ENCODE assay signal across 9 cellular contexts in the genomic region with DNA sequence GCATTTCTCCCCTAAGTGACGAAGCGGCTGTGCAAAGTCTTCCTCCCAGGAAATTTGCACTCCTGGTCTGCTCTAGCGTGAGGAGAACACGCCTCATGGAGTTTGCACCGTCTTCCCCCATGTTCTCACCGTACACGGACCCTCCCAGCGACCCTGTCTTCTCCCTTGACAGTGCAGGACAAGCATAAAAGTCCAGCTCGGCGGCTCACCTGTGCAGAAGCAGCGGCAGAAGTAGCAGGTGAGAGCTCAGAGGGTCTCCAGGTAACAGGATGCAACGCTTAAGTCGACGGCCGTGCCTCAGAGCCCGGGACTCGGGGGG. TPM values are rescaled to one million over a fixed set of nuclear protein-coding genes. Genes with fewer than 3 reads are reported as not detected.
DNase-seq lines count a peak whose midpoint lies in the region; ATAC-seq and TF ChIP-seq lines count a peak whose summit lies in the region.
"Had no signal": no experiment of that assay in that cellular context is flagged by ENCODE, and none has a peak within 500 bp of the region (broad histone marks: within the 10 kb centered on the region; RNA-seq: fewer than 3 reads in every experiment).

No MANE protein-coding gene starts in this region.

- H2AFZ ChIP-seq in SK-N-SH (ENCODE audit: low read depth): no peak overlapping the region

- H3K36me3 ChIP-seq in CD8-positive, alpha-beta memory T cell (ENCODE audit: insufficient read depth, low read length): peaks cover 2% of the 10 kb centered on the region
- no peaks in the 10 kb centered on the region for H3K36me3 ChIP-seq in SK-N-SH (replicated peaks in 1 of 2; ENCODE audit: control insufficient read depth in 1 of 2, insufficient read depth in 2 of 2, low read length in 1 of 2)

- peak overlapping the region; percentile 95 to 100 (median 98) for H3K4me3 Mint-ChIP-seq in CD8-positive, alpha-beta memory T cell

- CTCF ChIA-PET in CD8-positive, alpha-beta memory T cell (lab: Charles Lee): no interaction called here
- CTCF ChIA-PET in SK-N-SH (lab: Yijun Ruan, JAX): no interaction called here

- peak; percentile 4 for ATAC-seq in GM21825 (IDR thresholded peaks at IDR 0.05; ENCODE audit: unreplicated experiment)

- peaks cover 12 to 14% (median 13%) of the 10 kb centered on the region in 3 donors for H3K4me1 Mint-ChIP-seq in CD8-positive, alpha-beta memory T cell

- H3F3A ChIP-seq in SK-N-SH (replicated peaks; ENCODE audit: insufficient read depth): no peaks in the 10 kb centered on the region

- TF ChIP-seq EP300 in SK-N-SH (IDR thresholded peaks at IDR 0.05; ENCODE audit: borderline replicate concordance in 1 of 2, low read depth in 1 of 2, low read length in 1 of 2): no peak

- POLR2A ChIA-PET in CD8-positive, alpha-beta memory T cell (lab: Charles Lee): no interaction called here
- POLR2A ChIA-PET in SK-N-SH (lab: Yijun Ruan, JAX): no interaction called here

- no peak for DNase-seq in CD8-positive, alpha-beta memory T cell
- no peak for DNase-seq in SK-N-SH
- DNase-seq in NOMO-1 treated with DMSO at 0.1 percent for 48 hours (lab: John Stamatoyannopoulos, UW; ENCODE audit: unreplicated experiment): no peak
- DNase-seq in OCI-M2 (lab: John Stamatoyannopoulos, UW; ENCODE audit: unreplicated experiment): no peak
- DNase-seq in GDM1 (lab: John Stamatoyannopoulos, UW): no peak
- no peak for DNase-seq in AG08395 (ENCODE audit: low spot score)

- peak overlapping the region; percentile 66 for H3K4me2 ChIP-seq in SK-N-SH

- peaks cover 0 to 36% (median 3%) of the 10 kb centered on the region in 3 donors for H3K36me3 Mint-ChIP-seq in CD8-positive, alpha-beta memory T cell

- no peaks in the 10 kb centered on the region for H3K9me3 ChIP-seq in CD8-positive, alpha-beta memory T cell (ENCODE audit: low read length)
- H3K9me3 ChIP-seq in SK-N-SH: no peaks in the 10 kb centered on the region
- H3K9me3 ChIP-seq in mononuclear cell (ENCODE audit: low read depth, low read length): no peaks in the 10 kb centered on the region

- TF ChIP-seq CTCF in SK-N-SH (IDR thresholded peaks at IDR 0.05): no peak

- peak overlapping the region; percentile 95 to 100 (median 99) for H3K27ac Mint-ChIP-seq in CD8-positive, alpha-beta memory T cell

- no peaks in the 10 kb centered on the region for H3K9me3 Mint-ChIP-seq in CD8-positive, alpha-beta memory T cell

- no peaks in the 10 kb centered on the region for H3K27me3 ChIP-seq in CD8-positive, alpha-beta memory T cell (ENCODE audit: insufficient read depth, low read length, poor library complexity, severe bottlenecking)
- H3K27me3 ChIP-seq in SK-N-SH (ENCODE audit: insufficient read depth): no peaks in the 10 kb centered on the region; the same call in 1 of the 2 replicates
- no peaks in the 10 kb centered on the region for H3K27me3 ChIP-seq in mononuclear cell (ENCODE audit: insufficient read depth, low read length)

- H3K27ac ChIP-seq in CD8-positive, alpha-beta memory T cell (ENCODE audit: low read depth, low read length): peak overlapping the region; percentile 91
- H3K27ac ChIP-seq in SK-N-SH (ENCODE audit: low read depth in 2 of 2, low read length in 1 of 2): no peak overlapping the region

- H3K27me3 Mint-ChIP-seq in CD8-positive, alpha-beta memory T cell: peaks cover 0 to 9% of the 10 kb centered on the region in 2 donors

- no peaks in the 10 kb centered on the region for H4K20me1 ChIP-seq in SK-N-SH (ENCODE audit: insufficient read depth)

- peaks cover 15% of the 10 kb centered on the region for H3K4me1 ChIP-seq in CD8-positive, alpha-beta memory T cell (ENCODE audit: insufficient read depth, low read length)
- no peaks in the 10 kb centered on the region for H3K4me1 ChIP-seq in SK-N-SH (ENCODE audit: control insufficient read depth in 1 of 2, insufficient read depth in 2 of 2, low read depth in 1 of 2, low read length in 1 of 2)
- peaks cover 26% of the 10 kb centered on the region for H3K4me1 ChIP-seq in mononuclear cell (ENCODE audit: insufficient read depth, low read length)

- no peak overlapping the region for H3K9ac ChIP-seq in SK-N-SH

- no peaks in the 10 kb centered on the region for H3K79me2 ChIP-seq in SK-N-SH (ENCODE audit: insufficient read depth)

- whole genome bisulfite sequencing in SK-N-SH (ENCODE audit: low lambda C conversion rate): 36% methylated on average over 17 of the region's 17 CpGs

- peak overlapping the region; percentile 99 for H3K4me3 ChIP-seq in CD8-positive, alpha-beta memory T cell (ENCODE audit: low read length)
- H3K4me3 ChIP-seq in SK-N-SH (ENCODE audit: low read depth in 2 of 2, low read length in 1 of 2): no peak overlapping the region
- peak overlapping the region; percentile 98 for H3K4me3 ChIP-seq in mononuclear cell (ENCODE audit: low read length)

- no peak for TF ChIP-seq RAD21 in SK-N-SH (IDR thresholded peaks at IDR 0.05; ENCODE audit: low read length)

- no peaks in the 10 kb centered on the region for H3K9me2 ChIP-seq in SK-N-SH

TF ChIP-seq in SK-N-SH, 30 proteins besides CTCF, POLR2A, EP300 and RAD21 (continues in another document):
- TF ChIP-seq RXRA (IDR thresholded peaks at IDR 0.05; ENCODE audit: borderline replicate concordance, low read depth) (no peak), GATA2 (CRISPR knock-in tag; IDR thresholded peaks at IDR 0.05) (no peak), MXI1 (IDR thresholded peaks at IDR 0.05; ENCODE audit: low read depth, low read length) (no peak), TCF12 (IDR thresholded peaks at IDR 0.05) (no peak), USF1 (IDR thresholded peaks at IDR 0.05; ENCODE audit: borderline replicate concordance, low read depth) (no peak), FOXM1 (IDR thresholded peaks at IDR 0.05; ENCODE audit: low read depth) (no peak), RCOR1 (IDR thresholded peaks at IDR 0.05; ENCODE audit: low read length) (no peak), TAF1 (IDR thresholded peaks at IDR 0.05; ENCODE audit: borderline replicate concordance, low read depth, low read length) (no peak), POLR2AphosphoS5 (IDR thresholded peaks at IDR 0.05; ENCODE audit: low read depth, low read length) (no peak), YY1 (IDR thresholded peaks at IDR 0.05; ENCODE audit: low read depth) (no peak), SMC3 (IDR thresholded peaks at IDR 0.05; ENCODE audit: low read depth, low read length) (no peak), MAX (IDR thresholded peaks at IDR 0.05; ENCODE audit: low read depth) (no peak), ZBTB33 (IDR thresholded peaks at IDR 0.05; ENCODE audit: borderline replicate concordance, low read depth) (no peak), FOSL2 (IDR thresholded peaks at IDR 0.05; ENCODE audit: borderline replicate concordance, low read depth) (no peak), FOXJ3 (CRISPR knock-in tag; IDR thresholded peaks at IDR 0.05) (no peak)
- TF ChIP-seq, protein P1, sequence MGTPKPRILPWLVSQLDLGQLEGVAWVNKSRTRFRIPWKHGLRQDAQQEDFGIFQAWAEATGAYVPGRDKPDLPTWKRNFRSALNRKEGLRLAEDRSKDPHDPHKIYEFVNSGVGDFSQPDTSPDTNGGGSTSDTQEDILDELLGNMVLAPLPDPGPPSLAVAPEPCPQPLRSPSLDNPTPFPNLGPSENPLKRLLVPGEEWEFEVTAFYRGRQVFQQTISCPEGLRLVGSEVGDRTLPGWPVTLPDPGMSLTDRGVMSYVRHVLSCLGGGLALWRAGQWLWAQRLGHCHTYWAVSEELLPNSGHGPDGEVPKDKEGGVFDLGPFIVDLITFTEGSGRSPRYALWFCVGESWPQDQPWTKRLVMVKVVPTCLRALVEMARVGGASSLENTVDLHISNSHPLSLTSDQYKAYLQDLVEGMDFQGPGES (IDR thresholded peaks at IDR 0.05; ENCODE audit: low read depth, low read length): no peak
- TF ChIP-seq, protein P2, sequence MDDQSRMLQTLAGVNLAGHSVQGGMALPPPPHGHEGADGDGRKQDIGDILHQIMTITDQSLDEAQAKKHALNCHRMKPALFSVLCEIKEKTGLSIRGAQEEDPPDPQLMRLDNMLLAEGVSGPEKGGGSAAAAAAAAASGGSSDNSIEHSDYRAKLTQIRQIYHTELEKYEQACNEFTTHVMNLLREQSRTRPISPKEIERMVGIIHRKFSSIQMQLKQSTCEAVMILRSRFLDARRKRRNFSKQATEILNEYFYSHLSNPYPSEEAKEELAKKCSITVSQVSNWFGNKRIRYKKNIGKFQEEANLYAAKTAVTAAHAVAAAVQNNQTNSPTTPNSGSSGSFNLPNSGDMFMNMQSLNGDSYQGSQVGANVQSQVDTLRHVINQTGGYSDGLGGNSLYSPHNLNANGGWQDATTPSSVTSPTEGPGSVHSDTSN (IDR thresholded peaks at IDR 0.05): no peak

RNA-seq across cellular contexts. Expression of gene P2RY8, which starts 0.3 kb away (rescaled TPM):
- total RNA-seq in CD8-positive, alpha-beta memory T cell: 10 to 100 TPM; 47.1 to 50.1 TPM
- polyA plus RNA-seq in CD8-positive, alpha-beta memory T cell: 302 TPM
- polyA plus RNA-seq in SK-N-SH (2012; rRNA removed): 0.03 and 0.08 TPM in 2 replicates
- polyA plus RNA-seq in SK-N-SH (2012; cell fraction: cytosol; rRNA removed): 0.03 and 0.05 TPM in 2 replicates
- polyA plus RNA-seq in SK-N-SH (2012; cell fraction: nucleus; rRNA removed): 0.05 and 0.15 TPM in 2 replicates
- total RNA-seq in mononuclear cell: 75.1 TPM
- total RNA-seq: fibroblast of lung had no signal
- polyA plus RNA-seq: fibroblast of lung had no signal

RNA-seq across cellular contexts. Expression of gene AKAP17A, which starts 54.7 kb away (rescaled TPM):
- total RNA-seq in CD8-positive, alpha-beta memory T cell: 10 to 100 TPM; 73.0 to 74.5 TPM
- polyA plus RNA-seq in CD8-positive, alpha-beta memory T cell: 52.1 TPM
- polyA plus RNA-seq in SK-N-SH (2012; rRNA removed): 38.7 and 43.8 TPM in 2 replicates
- polyA plus RNA-seq in SK-N-SH (2012; cell fraction: cytosol; rRNA removed): 17.5 and 23.9 TPM in 2 replicates
- polyA plus RNA-seq in SK-N-SH (2012; cell fraction: nucleus; rRNA removed): 238 and 288 TPM in 2 replicates
- 73.0 TPM for total RNA-seq in mononuclear cell

Comparison
In these comparisons a context has a peak if more than half of its experiments do, and no peak if none do; other contexts are left out.
1. H3K4me3 ChIP-seq: peak in CD8-positive, alpha-beta memory T cell (single experiment) and mononuclear cell (single experiment); none in SK-N-SH (0 of 2).